8 cellular contexts compared by ENCODE assay signal in the genomic region with DNA sequence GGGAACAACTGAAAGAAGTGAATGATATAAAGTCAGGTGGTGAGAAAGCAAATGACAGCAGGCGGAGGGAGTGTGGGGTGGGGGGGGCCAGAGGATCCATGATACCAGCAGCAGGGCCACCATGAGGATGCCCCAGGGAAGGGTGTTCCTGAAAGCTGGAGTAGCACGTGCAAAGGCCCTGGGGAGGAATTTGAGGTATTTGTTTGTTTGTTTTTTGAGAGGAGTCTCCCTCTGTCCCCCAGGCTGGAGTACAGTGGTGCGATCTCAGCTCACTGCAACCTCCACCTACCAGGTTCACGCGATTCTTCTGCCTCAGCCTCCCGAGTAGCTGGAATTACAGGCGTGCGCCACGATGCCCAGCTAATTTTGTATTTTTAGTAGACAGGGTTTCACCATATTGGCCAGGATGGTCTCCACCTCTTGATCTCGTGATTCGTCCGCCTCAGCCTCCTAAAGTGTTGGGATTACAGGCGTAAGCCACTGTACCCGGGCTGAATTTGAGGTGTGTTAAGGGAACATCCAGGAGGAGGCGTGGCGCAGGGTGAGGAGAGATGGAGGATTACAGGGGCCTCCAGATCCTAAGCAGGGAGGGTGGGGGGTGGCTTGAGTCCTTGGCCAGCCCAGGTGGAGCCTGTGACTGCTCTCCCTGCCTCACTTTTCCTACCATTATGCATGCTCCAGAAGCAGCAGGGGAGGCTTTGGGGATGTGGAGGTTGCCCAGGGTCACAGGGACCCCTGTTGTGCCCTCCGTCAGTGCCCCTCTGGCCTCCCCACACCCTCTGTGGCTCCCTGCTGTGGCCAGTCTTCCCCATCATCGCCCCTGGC. TPM values are rescaled to one million over a fixed set of nuclear protein-coding genes. Genes with fewer than 3 reads are reported as not detected.
DNase-seq lines count a peak whose midpoint lies in the region; ATAC-seq and TF ChIP-seq lines count a peak whose summit lies in the region.

No MANE protein-coding gene starts in this region.

- DNase-seq in neural progenitor cell (ENCODE audit: low spot score), result peak; percentile 78
- DNase-seq in NCI-H2029 treated with DMSO at 0.1 percent for 48 hours (lab: John Stamatoyannopoulos, UW), result no peak

- H3K4me1 ChIP-seq in BLaER1, result peaks cover 47% of the 10 kb centered on the region
- H3K4me1 ChIP-seq in Loucy (ENCODE audit: insufficient read depth, low read length, poor library complexity, severe bottlenecking), result peaks cover 35% of the 10 kb centered on the region
- peaks cover 6 to 24% of the 10 kb centered on the region in 2 donors for H3K4me1 ChIP-seq in duodenal mucosa (ENCODE audit: control insufficient read depth in 1 of 2, insufficient read depth in 2 of 2, low read length in 2 of 2)
- H3K4me1 ChIP-seq in neural progenitor cell, result peaks cover 16% of the 10 kb centered on the region

- no peaks in the 10 kb centered on the region for H3K9me3 ChIP-seq in BLaER1
- no peaks in the 10 kb centered on the region for H3K9me3 ChIP-seq in Loucy (ENCODE audit: insufficient read depth, low read depth, low read length)
- no peaks in the 10 kb centered on the region for H3K9me3 ChIP-seq in duodenal mucosa (ENCODE audit: control insufficient read depth in 1 of 2, low read length in 2 of 2)
- H3K9me3 ChIP-seq in neural progenitor cell (ENCODE audit: low read depth), result no peaks in the 10 kb centered on the region

- peaks cover 4% of the 10 kb centered on the region for H3K9me3 Mint-ChIP-seq in neural progenitor cell

- no peaks in the 10 kb centered on the region for H3K27me3 ChIP-seq in BLaER1
- no peaks in the 10 kb centered on the region for H3K27me3 ChIP-seq in Loucy (ENCODE audit: insufficient read depth, low read length, poor library complexity, severe bottlenecking)
- H3K27me3 ChIP-seq in duodenal mucosa (ENCODE audit: control insufficient read depth in 1 of 2, insufficient read depth in 2 of 2, low read length in 2 of 2), result no peaks in the 10 kb centered on the region
- no peaks in the 10 kb centered on the region for H3K27me3 ChIP-seq in neural progenitor cell

- peak overlapping the region; percentile 85 for H3K27ac Mint-ChIP-seq in neural progenitor cell

- H3K36me3 Mint-ChIP-seq in neural progenitor cell, result no peaks in the 10 kb centered on the region

- H4K20me1 ChIP-seq in BLaER1 (no peaks in the 10 kb centered on the region), Loucy (ENCODE audit: insufficient read depth, low read length, poor library complexity, severe bottlenecking) (no peaks in the 10 kb centered on the region), neural progenitor cell (ENCODE audit: low read depth) (no peaks in the 10 kb centered on the region)

- H3K4me1 Mint-ChIP-seq in neural progenitor cell, result peaks cover 43% of the 10 kb centered on the region

- H3K27ac ChIP-seq in BLaER1 (peak overlapping the region; percentile 51), duodenal mucosa (ENCODE audit: low read depth, low read length) (peak overlapping the region; percentile 97), neural progenitor cell (peak overlapping the region; percentile 4)

- H3K9me2 ChIP-seq in Loucy (replicated peaks; ENCODE audit: low read depth, low read length), result no peaks in the 10 kb centered on the region

- H3K79me2 ChIP-seq in Loucy (ENCODE audit: insufficient read depth, low read length) (peaks cover 3% of the 10 kb centered on the region; the same call in 1 of the 2 replicates), neural progenitor cell (ENCODE audit: low read depth) (no peaks in the 10 kb centered on the region)

- ATAC-seq in GM21717 (IDR thresholded peaks at IDR 0.05; ENCODE audit: unreplicated experiment) (no peak), GM19395 (IDR thresholded peaks at IDR 0.05; ENCODE audit: unreplicated experiment) (no peak), HG02938 (IDR thresholded peaks at IDR 0.05; ENCODE audit: unreplicated experiment) (no peak)

- no peaks in the 10 kb centered on the region for H3K36me3 ChIP-seq in BLaER1
- no peaks in the 10 kb centered on the region for H3K36me3 ChIP-seq in Loucy (ENCODE audit: insufficient read depth, low read length)
- no peaks in the 10 kb centered on the region for H3K36me3 ChIP-seq in duodenal mucosa (ENCODE audit: control insufficient read depth in 1 of 2, insufficient read depth in 2 of 2, low read length in 2 of 2)
- H3K36me3 ChIP-seq in neural progenitor cell, result no peaks in the 10 kb centered on the region

- H3F3A ChIP-seq in Loucy (ENCODE audit: low read depth), result peaks cover 4% of the 10 kb centered on the region; the same call in 1 of the 2 replicates
- peaks cover 53% of the 10 kb centered on the region for H3F3A ChIP-seq in neural progenitor cell (ENCODE audit: low read depth)

- no peak overlapping the region for H2AFZ ChIP-seq in Loucy (ENCODE audit: low read length)
- H2AFZ ChIP-seq in neural progenitor cell (replicated peaks), result no peak overlapping the region

- H3K9ac ChIP-seq in BLaER1 (peak overlapping the region; percentile 2; the same call in 1 of the 2 replicates), Loucy (ENCODE audit: low read depth, low read length, poor library complexity, severe bottlenecking) (no peak overlapping the region), duodenal mucosa (ENCODE audit: low read depth in 1 of 2, low read length in 2 of 2) (peak overlapping the region; percentile 55 to 86), neural progenitor cell (no peak overlapping the region)

- H3K4me2 ChIP-seq in BLaER1 (peak overlapping the region; percentile 97), Loucy (ENCODE audit: low read depth, low read length, poor library complexity, severe bottlenecking) (peak overlapping the region; percentile 84), neural progenitor cell (peak overlapping the region; percentile 77)

- peaks cover 16% of the 10 kb centered on the region for H3K27me3 Mint-ChIP-seq in neural progenitor cell (ENCODE audit: insufficient read depth, low read depth)

- H3K4me3 ChIP-seq in BLaER1 (no peak overlapping the region), Loucy (ENCODE audit: low read length, poor library complexity, severe bottlenecking) (peak overlapping the region; percentile 90), duodenal mucosa (ENCODE audit: low read depth in 1 of 2, low read length in 2 of 2) (peak overlapping the region in 1 of 2 donors; percentile 78), neural progenitor cell (no peak overlapping the region)

- TF ChIP-seq CTCF in Loucy (conservative IDR thresholded peaks at IDR 0.05; ENCODE audit: low read length) (no peak), neural progenitor cell (IDR thresholded peaks at IDR 0.05) (no peak)

- peak overlapping the region; percentile 76 for H3K4me3 Mint-ChIP-seq in neural progenitor cell

RNA-seq across cellular contexts. Expression of a gene that starts 12.4 kb away (rescaled TPM):
- 51.7 and 107 TPM in 2 replicates for total RNA-seq in neural progenitor cell (ENCODE audit: low replicate concordance)

RNA-seq across cellular contexts. Expression of a gene that starts 19.6 kb away (rescaled TPM):
- 0.11 and 1.4 TPM in 2 replicates for total RNA-seq in neural progenitor cell (ENCODE audit: low replicate concordance)

RNA-seq across cellular contexts. Expression of a gene that starts 29.0 kb away (rescaled TPM):
- total RNA-seq in neural progenitor cell (ENCODE audit: low replicate concordance), result 440 and 768 TPM in 2 replicates

RNA-seq across cellular contexts. Expression of a gene that starts 46.5 kb away (rescaled TPM):
- total RNA-seq in neural progenitor cell (ENCODE audit: low replicate concordance), result 2.1 and 5.7 TPM in 2 replicates

Comparison
In these comparisons a context has a peak if more than half of its experiments do, and no peak if none do; other contexts are left out.
1. H3K27ac ChIP-seq: peak in every context shown above with its lines; median percentile 97 in duodenal mucosa; 51 in BLaER1; 4 in neural progenitor cell.
2. H3K9ac ChIP-seq: peak in BLaER1 (single experiment) and duodenal mucosa (2 of 2); none in Loucy (single experiment) and neural progenitor cell (single experiment).
3. Peak in every context shown above with its lines, with median percentiles within 50 percentile points of each other: H3K4me2 ChIP-seq.